Comparison of ENCODE assay signal across 8 cellular contexts in genomic region chr16:68079616-68080344, GRCh38. TPM values are rescaled to one million over a fixed set of nuclear protein-coding genes. Genes with fewer than 3 reads are reported as not detected.
DNase-seq lines count a peak whose midpoint lies in the region; ATAC-seq and TF ChIP-seq lines count a peak whose summit lies in the region.

No MANE protein-coding gene starts in this region.

- DNase-seq in Ammon's horn (ENCODE audit: low spot score): peak; percentile 77
- peak; percentile 83 for DNase-seq in SKM-1 treated with dmso at 0.1 percent for 144 hours (lab: John Stamatoyannopoulos, UW; ENCODE audit: unreplicated experiment)
- peak; percentile 59 for DNase-seq in activated naive CD4-positive, alpha-beta T cell treated with anti-CD3 and anti-CD28 coated beads, Interleukin-2, amount 50 U/mL, for 16 hours
- peak; percentile 85 to 87 for DNase-seq in left lung
- DNase-seq in stimulated activated CD8-positive, alpha-beta memory T cell treated with anti-CD3 and anti-CD28 coated beads, Interleukin-15, amount 100 ng/mL, for 1 hour (ENCODE audit: low read depth): peak; percentile 47
- DNase-seq in smooth muscle cell (lab: John Stamatoyannopoulos, UW; ENCODE audit: unreplicated experiment): no peak

- H3K9me3 ChIP-seq in left lung (no peaks in the 10 kb centered on the region), smooth muscle cell (replicated peaks; ENCODE audit: low read depth) (no peaks in the 10 kb centered on the region)

- H3K27me3 ChIP-seq in left lung: no peaks in the 10 kb centered on the region
- no peaks in the 10 kb centered on the region for H3K27me3 ChIP-seq in smooth muscle cell (ENCODE audit: low read depth)

- no peak overlapping the region for H3K9ac ChIP-seq in smooth muscle cell (ENCODE audit: low read depth)

- peaks cover 16% of the 10 kb centered on the region for H3F3A ChIP-seq in smooth muscle cell (ENCODE audit: low read depth)

- H3K36me3 ChIP-seq in left lung (peaks cover 0 to 40% of the 10 kb centered on the region in 2 donors), smooth muscle cell (ENCODE audit: low read depth) (no peaks in the 10 kb centered on the region)

- WGBS in smooth muscle cell (ENCODE audit: low lambda C conversion rate): 70% methylated on average over 13 of the region's 13 CpGs

- no peak overlapping the region for H2AFZ ChIP-seq in smooth muscle cell (ENCODE audit: low read depth)

- H3K4me1 ChIP-seq in left lung (peaks cover 38 to 82% of the 10 kb centered on the region in 2 donors), smooth muscle cell (ENCODE audit: low read depth) (peaks cover 11% of the 10 kb centered on the region)

- peak overlapping the region; percentile 86 to 97 for H3K27ac ChIP-seq in left lung
- no peak overlapping the region for H3K27ac ChIP-seq in smooth muscle cell (ENCODE audit: low read depth)

- no peak overlapping the region for H3K4me3 ChIP-seq in left lung
- H3K4me3 ChIP-seq in smooth muscle cell: no peak overlapping the region

- no peaks in the 10 kb centered on the region for H4K20me1 ChIP-seq in smooth muscle cell (ENCODE audit: low read depth)

- no peak overlapping the region for H3K4me2 ChIP-seq in smooth muscle cell

- TF ChIP-seq CTCF in left lung (IDR thresholded peaks at IDR 0.05) (no peak), smooth muscle cell (IDR thresholded peaks at IDR 0.05; ENCODE audit: borderline replicate concordance, insufficient read depth, poor library complexity, severe bottlenecking) (no peak)

- peak; percentile 24 for ATAC-seq in left lung
- ATAC-seq in GM18498 (IDR thresholded peaks at IDR 0.05; ENCODE audit: unreplicated experiment): no peak
- ATAC-seq in GM21825 (IDR thresholded peaks at IDR 0.05; ENCODE audit: unreplicated experiment): no peak

- intact Hi-C loops in left lung (cut with DNase I): no loop called here

- H3K79me2 ChIP-seq in smooth muscle cell (ENCODE audit: low read depth): no peaks in the 10 kb centered on the region

RNA-seq across cellular contexts. Expression of gene NFATC3, which starts 5.4 kb away (rescaled TPM):
- 10 to 100 TPM; 58.5 to 65.8 TPM for total RNA-seq in left lung
- total RNA-seq in smooth muscle cell: 30.2 and 32.4 TPM in 2 replicates
- polyA plus RNA-seq in smooth muscle cell: 14.7 and 15.2 TPM in 2 replicates

RNA-seq across cellular contexts. Expression of gene DUS2, which starts 56.7 kb away (rescaled TPM):
- total RNA-seq in left lung (10 to 100 TPM; 16.2 to 22.4 TPM), smooth muscle cell (9.5 and 12.1 TPM in 2 replicates)
- polyA plus RNA-seq in smooth muscle cell: 23.5 and 25.6 TPM in 2 replicates

RNA-seq across cellular contexts. Expression of gene DDX28, which starts 56.7 kb away (rescaled TPM):
- total RNA-seq in left lung: 10 to 100 TPM in 1 of 2 donors, 1 to 10 TPM in 1; 6.7 to 10.5 TPM
- 6.0 and 6.7 TPM in 2 replicates for total RNA-seq in smooth muscle cell
- 7.0 and 9.0 TPM in 2 replicates for polyA plus RNA-seq in smooth muscle cell
